In genomic region chr22:19895160-19895849, GRCh38 we compare ENCODE assay signal across 1 cellular context.
TF ChIP-seq lines count a peak whose summit lies in the region.

No MANE protein-coding gene starts in this region.

TF ChIP-seq in H1, 55 proteins besides CTCF, POLR2A, EP300 and RAD21:
- TF ChIP-seq JUND (IDR thresholded peaks at IDR 0.05; ENCODE audit: low read length) (no peak), YY1 (IDR thresholded peaks at IDR 0.05; ENCODE audit: low read depth, low read length) (no peak), EGR1 (IDR thresholded peaks at IDR 0.05; ENCODE audit: borderline replicate concordance, low read depth, low read length) (no peak), TAF7 (optimal IDR thresholded peaks at IDR 0.05; ENCODE audit: borderline replicate concordance, low read depth, low read length) (no peak), KDM1A (IDR thresholded peaks at IDR 0.05; ENCODE audit: borderline replicate concordance, low read length) (no peak), NRF1 (IDR thresholded peaks at IDR 0.05; ENCODE audit: low read depth, low read length) (no peak), ZNF274 (IDR thresholded peaks at IDR 0.05; ENCODE audit: borderline replicate concordance, extremely low read depth, low read length) (no peak), CHD7 (IDR thresholded peaks at IDR 0.05; ENCODE audit: insufficient replicate concordance, low read length) (no peak), EZH2 (IDR thresholded peaks at IDR 0.05; ENCODE audit: low read depth, low read length, severe bottlenecking) (no peak), SP4 (IDR thresholded peaks at IDR 0.05; ENCODE audit: low read length) (no peak), SP2 (IDR thresholded peaks at IDR 0.05; ENCODE audit: low read length) (no peak), NANOG (IDR thresholded peaks at IDR 0.05; ENCODE audit: insufficient read depth, low read depth, low read length, poor library complexity, severe bottlenecking) (no peak), HDAC6 (IDR thresholded peaks at IDR 0.05; ENCODE audit: low read depth, low read length) (no peak), FOSL1 (IDR thresholded peaks at IDR 0.05; ENCODE audit: insufficient read depth, low read depth, low read length) (no peak), CHD1 (IDR thresholded peaks at IDR 0.05; ENCODE audit: low read depth, low read length) (no peak)
